ENCODE assay signal across 1 cellular context in the genomic region with DNA sequence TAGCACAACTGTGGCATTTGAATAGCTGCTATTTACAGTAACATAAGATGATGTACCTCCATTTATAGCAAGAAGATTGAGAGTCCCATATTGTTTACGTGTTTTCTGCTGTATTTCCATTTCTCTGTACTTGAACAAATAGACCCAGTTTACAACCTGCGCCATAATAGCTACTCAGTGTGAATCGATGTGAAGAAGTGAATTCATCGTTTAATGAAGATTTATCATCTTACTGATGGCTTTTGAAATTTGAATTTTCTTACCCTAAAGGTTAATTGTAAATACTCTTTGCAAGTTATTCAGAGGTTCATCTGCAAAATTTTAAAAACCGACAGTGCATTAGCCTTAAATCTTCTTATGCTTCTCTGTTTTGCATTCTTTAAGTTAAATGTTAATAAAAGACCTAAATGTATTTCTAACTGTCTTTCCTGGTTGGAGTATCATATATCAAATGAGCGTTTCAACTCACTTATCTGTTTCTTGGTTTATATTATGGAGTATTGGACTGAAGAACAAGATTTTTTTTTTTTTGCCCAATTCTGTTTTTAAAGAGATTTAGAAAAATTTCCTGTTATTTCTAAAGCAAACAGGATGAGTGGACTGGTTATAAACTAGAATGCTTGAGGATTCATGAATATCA.
TF ChIP-seq lines count a peak whose summit lies in the region.

No MANE protein-coding gene starts in this region.

TF ChIP-seq in K562, 482 proteins besides CTCF, POLR2A, EP300 and RAD21:
- no peak for TF ChIP-seq XRCC4 (IDR thresholded peaks at IDR 0.05; ENCODE audit: extremely low read depth, insufficient read depth, insufficient read length)
- no peak for TF ChIP-seq U2AF2 (optimal IDR thresholded peaks at IDR 0.05; ENCODE audit: low read depth, low read length)
- no peak for TF ChIP-seq ZKSCAN1 (IDR thresholded peaks at IDR 0.05; ENCODE audit: low read depth, low read length)
- TF ChIP-seq ARID1B (IDR thresholded peaks at IDR 0.05), result no peak
- 0 out of 2 replicates have a peak, but pooled peaks have one; percentile 19 for TF ChIP-seq POLR2H (tag; IDR thresholded peaks at IDR 0.05; ENCODE audit: low read depth)
- no peak for TF ChIP-seq CBX2 (IDR thresholded peaks at IDR 0.05; ENCODE audit: insufficient read depth, low read length, poor library complexity, severe bottlenecking)
- TF ChIP-seq PML (IDR thresholded peaks at IDR 0.05; ENCODE audit: low read length), result no peak
